In the genomic region with DNA sequence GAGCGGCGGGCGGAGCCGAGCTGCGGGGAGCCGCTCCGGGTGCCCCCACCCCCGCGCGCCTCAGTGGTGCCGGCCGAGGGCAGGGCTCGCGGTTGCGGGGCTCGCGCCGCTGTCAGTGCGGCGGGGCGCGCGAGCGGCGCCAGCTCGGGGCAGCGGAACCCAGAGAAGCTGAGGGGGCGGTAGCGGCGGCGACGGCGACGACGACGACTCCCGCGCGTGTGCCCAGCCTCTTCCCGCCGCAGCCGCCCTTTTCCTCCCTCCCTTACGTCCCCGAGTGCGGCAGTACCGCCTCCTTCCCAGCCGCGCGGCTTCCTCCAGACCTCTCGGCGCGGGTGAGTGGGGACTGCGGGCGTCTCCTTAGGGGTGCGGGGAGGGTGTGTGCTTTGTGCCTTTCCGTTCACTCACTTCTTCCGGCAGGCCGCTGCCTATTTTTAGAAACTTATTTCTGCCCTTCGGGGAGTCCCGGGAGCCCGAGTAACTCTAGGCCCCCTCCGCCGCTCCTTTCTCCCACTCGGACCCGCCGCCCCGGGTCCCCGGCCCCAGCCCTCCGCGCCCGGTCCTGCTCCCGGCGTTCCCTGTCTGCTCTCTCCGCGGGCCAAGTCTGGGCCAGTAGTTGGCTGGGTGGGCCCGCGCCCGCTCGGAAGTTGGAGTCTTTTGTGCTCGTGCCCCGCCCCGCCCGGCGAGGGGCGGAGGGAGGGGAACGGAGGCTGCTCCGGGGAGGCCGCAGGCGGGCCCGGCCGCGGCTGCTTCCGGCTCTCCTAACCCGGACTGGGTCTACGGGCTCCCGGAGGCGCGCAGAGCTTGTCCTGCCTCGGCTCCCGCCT, we compare ENCODE assay signal across 1 cellular context.
TF ChIP-seq lines count a peak whose summit lies in the region.

Gene RALY (plus strand): TSS at position 112 of the 824 bp plus-strand sequence. CDS start 78,164 bp downstream, outside the sequence.

TF ChIP-seq in HepG2, 621 proteins besides CTCF, POLR2A, EP300 and RAD21 (continued from another document and continues in another):
- TF ChIP-seq, protein P1, sequence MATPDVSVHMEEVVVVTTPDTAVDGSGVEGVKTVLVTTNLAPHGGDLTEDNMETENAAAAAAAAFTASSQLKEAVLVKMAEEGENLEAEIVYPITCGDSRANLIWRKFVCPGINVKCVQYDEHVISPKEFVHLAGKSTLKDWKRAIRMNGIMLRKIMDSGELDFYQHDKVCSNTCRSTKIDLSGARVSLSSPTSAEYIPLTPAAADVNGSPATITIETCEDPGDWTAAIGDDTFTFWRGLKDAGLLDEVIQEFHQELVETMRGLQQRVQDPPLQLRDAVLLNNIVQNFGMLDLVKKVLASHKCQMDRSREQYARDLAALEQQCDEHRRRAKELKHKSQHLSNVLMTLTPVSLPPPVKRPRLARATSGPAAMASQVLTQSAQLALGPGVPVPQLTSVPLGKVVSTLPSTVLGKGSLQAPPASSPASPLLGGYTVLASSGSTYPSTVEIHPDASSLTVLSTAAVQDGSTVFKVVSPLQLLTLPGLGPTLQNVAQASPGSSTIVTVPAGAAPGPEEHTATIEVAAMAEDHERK (CRISPR knock-in tag; IDR thresholded peaks at IDR 0.05; ENCODE audit: low read depth) = no peak
- peak; percentile 75; the same call in 2 of the 3 replicates for TF ChIP-seq MXI1 (IDR thresholded peaks at IDR 0.05; ENCODE audit: borderline replicate concordance, low read depth, low read length)
- TF ChIP-seq GTF2F1 (IDR thresholded peaks at IDR 0.05; ENCODE audit: low read length) = no peak
- peak; percentile 62; the same call in 1 of the 2 replicates for TF ChIP-seq HNF1B (CRISPR knock-in tag; IDR thresholded peaks at IDR 0.05)
- 0 out of 2 replicates have a peak, but pooled peaks have one; percentile 34 for TF ChIP-seq MATR3 (CRISPR knock-in tag; IDR thresholded peaks at IDR 0.05)
- no peak for TF ChIP-seq ZNF75D (CRISPR knock-in tag; IDR thresholded peaks at IDR 0.05; ENCODE audit: borderline replicate concordance)
- TF ChIP-seq ZNF296 (CRISPR knock-in tag; conservative IDR thresholded peaks at IDR 0.05) = 0 out of 2 replicates have a peak, but pooled peaks have one; percentile 39
- peak; percentile 84 for TF ChIP-seq ZNF343 (CRISPR knock-in tag; IDR thresholded peaks at IDR 0.05)
- peak; percentile 96 for TF ChIP-seq SIN3A (IDR thresholded peaks at IDR 0.05; ENCODE audit: borderline replicate concordance, low read depth, low read length)
- peak; percentile 87 for TF ChIP-seq ZMYM4 (CRISPR knock-in tag; IDR thresholded peaks at IDR 0.05)
- TF ChIP-seq ZNF12 (CRISPR knock-in tag; IDR thresholded peaks at IDR 0.05) = peak; percentile 76
- TF ChIP-seq, protein P2, sequence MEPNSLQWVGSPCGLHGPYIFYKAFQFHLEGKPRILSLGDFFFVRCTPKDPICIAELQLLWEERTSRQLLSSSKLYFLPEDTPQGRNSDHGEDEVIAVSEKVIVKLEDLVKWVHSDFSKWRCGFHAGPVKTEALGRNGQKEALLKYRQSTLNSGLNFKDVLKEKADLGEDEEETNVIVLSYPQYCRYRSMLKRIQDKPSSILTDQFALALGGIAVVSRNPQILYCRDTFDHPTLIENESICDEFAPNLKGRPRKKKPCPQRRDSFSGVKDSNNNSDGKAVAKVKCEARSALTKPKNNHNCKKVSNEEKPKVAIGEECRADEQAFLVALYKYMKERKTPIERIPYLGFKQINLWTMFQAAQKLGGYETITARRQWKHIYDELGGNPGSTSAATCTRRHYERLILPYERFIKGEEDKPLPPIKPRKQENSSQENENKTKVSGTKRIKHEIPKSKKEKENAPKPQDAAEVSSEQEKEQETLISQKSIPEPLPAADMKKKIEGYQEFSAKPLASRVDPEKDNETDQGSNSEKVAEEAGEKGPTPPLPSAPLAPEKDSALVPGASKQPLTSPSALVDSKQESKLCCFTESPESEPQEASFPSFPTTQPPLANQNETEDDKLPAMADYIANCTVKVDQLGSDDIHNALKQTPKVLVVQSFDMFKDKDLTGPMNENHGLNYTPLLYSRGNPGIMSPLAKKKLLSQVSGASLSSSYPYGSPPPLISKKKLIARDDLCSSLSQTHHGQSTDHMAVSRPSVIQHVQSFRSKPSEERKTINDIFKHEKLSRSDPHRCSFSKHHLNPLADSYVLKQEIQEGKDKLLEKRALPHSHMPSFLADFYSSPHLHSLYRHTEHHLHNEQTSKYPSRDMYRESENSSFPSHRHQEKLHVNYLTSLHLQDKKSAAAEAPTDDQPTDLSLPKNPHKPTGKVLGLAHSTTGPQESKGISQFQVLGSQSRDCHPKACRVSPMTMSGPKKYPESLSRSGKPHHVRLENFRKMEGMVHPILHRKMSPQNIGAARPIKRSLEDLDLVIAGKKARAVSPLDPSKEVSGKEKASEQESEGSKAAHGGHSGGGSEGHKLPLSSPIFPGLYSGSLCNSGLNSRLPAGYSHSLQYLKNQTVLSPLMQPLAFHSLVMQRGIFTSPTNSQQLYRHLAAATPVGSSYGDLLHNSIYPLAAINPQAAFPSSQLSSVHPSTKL (CRISPR knock-in tag; IDR thresholded peaks at IDR 0.05) = no peak; the same call in none of the 2 replicates
- TF ChIP-seq KLF9 (CRISPR knock-in tag; IDR thresholded peaks at IDR 0.05; ENCODE audit: low read depth) = 0 out of 2 replicates have a peak, but pooled peaks have one; percentile 58
- 0 out of 2 replicates have a peak, but pooled peaks have one; percentile 15 for TF ChIP-seq AHR (CRISPR knock-in tag; IDR thresholded peaks at IDR 0.05)
- peak; percentile 59; the same call in 1 of the 2 replicates for TF ChIP-seq MED13 (CRISPR knock-in tag; IDR thresholded peaks at IDR 0.05)
- peak; percentile 77; the same call in 1 of the 2 replicates for TF ChIP-seq TOPORS (CRISPR knock-in tag; IDR thresholded peaks at IDR 0.05)
- 0 out of 2 replicates have a peak, but pooled peaks have one; percentile 88 for TF ChIP-seq NR1H2 (CRISPR knock-in tag; IDR thresholded peaks at IDR 0.05; ENCODE audit: borderline replicate concordance, low read depth)
- TF ChIP-seq RFXANK (CRISPR knock-in tag; IDR thresholded peaks at IDR 0.05) = no peak; the same call in 1 of the 2 replicates
- peak; percentile 90 for TF ChIP-seq ZNF564 (CRISPR knock-in tag; IDR thresholded peaks at IDR 0.05)
- TF ChIP-seq ZNF441 (CRISPR knock-in tag; IDR thresholded peaks at IDR 0.05; ENCODE audit: borderline replicate concordance) = peak; percentile 4
- TF ChIP-seq, protein P3, sequence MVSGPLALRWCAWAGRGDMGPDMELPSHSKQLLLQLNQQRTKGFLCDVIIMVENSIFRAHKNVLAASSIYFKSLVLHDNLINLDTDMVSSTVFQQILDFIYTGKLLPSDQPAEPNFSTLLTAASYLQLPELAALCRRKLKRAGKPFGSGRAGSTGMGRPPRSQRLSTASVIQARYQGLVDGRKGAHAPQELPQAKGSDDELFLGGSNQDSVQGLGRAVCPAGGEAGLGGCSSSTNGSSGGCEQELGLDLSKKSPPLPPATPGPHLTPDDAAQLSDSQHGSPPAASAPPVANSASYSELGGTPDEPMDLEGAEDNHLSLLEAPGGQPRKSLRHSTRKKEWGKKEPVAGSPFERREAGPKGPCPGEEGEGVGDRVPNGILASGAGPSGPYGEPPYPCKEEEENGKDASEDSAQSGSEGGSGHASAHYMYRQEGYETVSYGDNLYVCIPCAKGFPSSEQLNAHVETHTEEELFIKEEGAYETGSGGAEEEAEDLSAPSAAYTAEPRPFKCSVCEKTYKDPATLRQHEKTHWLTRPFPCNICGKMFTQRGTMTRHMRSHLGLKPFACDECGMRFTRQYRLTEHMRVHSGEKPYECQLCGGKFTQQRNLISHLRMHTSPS (CRISPR knock-in tag; IDR thresholded peaks at IDR 0.05; ENCODE audit: low read depth) = 0 out of 2 replicates have a peak, but pooled peaks have one; percentile 9
- peak; percentile 83; the same call in 1 of the 2 replicates for TF ChIP-seq GATA4 (IDR thresholded peaks at IDR 0.05; ENCODE audit: borderline replicate concordance, low read depth)
- TF ChIP-seq, protein P4, sequence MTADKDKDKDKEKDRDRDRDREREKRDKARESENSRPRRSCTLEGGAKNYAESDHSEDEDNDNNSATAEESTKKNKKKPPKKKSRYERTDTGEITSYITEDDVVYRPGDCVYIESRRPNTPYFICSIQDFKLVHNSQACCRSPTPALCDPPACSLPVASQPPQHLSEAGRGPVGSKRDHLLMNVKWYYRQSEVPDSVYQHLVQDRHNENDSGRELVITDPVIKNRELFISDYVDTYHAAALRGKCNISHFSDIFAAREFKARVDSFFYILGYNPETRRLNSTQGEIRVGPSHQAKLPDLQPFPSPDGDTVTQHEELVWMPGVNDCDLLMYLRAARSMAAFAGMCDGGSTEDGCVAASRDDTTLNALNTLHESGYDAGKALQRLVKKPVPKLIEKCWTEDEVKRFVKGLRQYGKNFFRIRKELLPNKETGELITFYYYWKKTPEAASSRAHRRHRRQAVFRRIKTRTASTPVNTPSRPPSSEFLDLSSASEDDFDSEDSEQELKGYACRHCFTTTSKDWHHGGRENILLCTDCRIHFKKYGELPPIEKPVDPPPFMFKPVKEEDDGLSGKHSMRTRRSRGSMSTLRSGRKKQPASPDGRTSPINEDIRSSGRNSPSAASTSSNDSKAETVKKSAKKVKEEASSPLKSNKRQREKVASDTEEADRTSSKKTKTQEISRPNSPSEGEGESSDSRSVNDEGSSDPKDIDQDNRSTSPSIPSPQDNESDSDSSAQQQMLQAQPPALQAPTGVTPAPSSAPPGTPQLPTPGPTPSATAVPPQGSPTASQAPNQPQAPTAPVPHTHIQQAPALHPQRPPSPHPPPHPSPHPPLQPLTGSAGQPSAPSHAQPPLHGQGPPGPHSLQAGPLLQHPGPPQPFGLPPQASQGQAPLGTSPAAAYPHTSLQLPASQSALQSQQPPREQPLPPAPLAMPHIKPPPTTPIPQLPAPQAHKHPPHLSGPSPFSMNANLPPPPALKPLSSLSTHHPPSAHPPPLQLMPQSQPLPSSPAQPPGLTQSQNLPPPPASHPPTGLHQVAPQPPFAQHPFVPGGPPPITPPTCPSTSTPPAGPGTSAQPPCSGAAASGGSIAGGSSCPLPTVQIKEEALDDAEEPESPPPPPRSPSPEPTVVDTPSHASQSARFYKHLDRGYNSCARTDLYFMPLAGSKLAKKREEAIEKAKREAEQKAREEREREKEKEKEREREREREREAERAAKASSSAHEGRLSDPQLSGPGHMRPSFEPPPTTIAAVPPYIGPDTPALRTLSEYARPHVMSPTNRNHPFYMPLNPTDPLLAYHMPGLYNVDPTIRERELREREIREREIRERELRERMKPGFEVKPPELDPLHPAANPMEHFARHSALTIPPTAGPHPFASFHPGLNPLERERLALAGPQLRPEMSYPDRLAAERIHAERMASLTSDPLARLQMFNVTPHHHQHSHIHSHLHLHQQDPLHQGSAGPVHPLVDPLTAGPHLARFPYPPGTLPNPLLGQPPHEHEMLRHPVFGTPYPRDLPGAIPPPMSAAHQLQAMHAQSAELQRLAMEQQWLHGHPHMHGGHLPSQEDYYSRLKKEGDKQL (CRISPR knock-in tag; IDR thresholded peaks at IDR 0.05; ENCODE audit: low read depth) = peak; percentile 41
- TF ChIP-seq SOX5 (CRISPR knock-in tag; IDR thresholded peaks at IDR 0.05; ENCODE audit: borderline replicate concordance) = no peak; the same call in none of the 2 replicates
- TF ChIP-seq ZNF552 (CRISPR knock-in tag; IDR thresholded peaks at IDR 0.05; ENCODE audit: borderline replicate concordance) = no peak
- TF ChIP-seq EED (CRISPR knock-in tag; IDR thresholded peaks at IDR 0.05) = peak; percentile 89; the same call in 1 of the 2 replicates
- TF ChIP-seq HMGXB4 (CRISPR knock-in tag; IDR thresholded peaks at IDR 0.05; ENCODE audit: borderline replicate concordance in 1 of 2, low read depth in 1 of 2) = peak; percentile 66 to 86
- TF ChIP-seq NAIF1 (CRISPR knock-in tag; IDR thresholded peaks at IDR 0.05; ENCODE audit: borderline replicate concordance) = peak; percentile 76; the same call in 1 of the 2 replicates
- TF ChIP-seq RELA (CRISPR knock-in tag; IDR thresholded peaks at IDR 0.05) = peak; percentile 87
- no peak for TF ChIP-seq ZNF260 (CRISPR knock-in tag; IDR thresholded peaks at IDR 0.05; ENCODE audit: borderline replicate concordance, low read depth)
- TF ChIP-seq ZNF547 (CRISPR knock-in tag; IDR thresholded peaks at IDR 0.05) = peak; percentile 71; the same call in 1 of the 2 replicates
- TF ChIP-seq MTA3 (CRISPR knock-in tag; IDR thresholded peaks at IDR 0.05) = no peak
- TF ChIP-seq ARNT2 (CRISPR knock-in tag; IDR thresholded peaks at IDR 0.05; ENCODE audit: low read depth) = peak; percentile 91
- TF ChIP-seq PBX3 (CRISPR knock-in tag; IDR thresholded peaks at IDR 0.05; ENCODE audit: borderline replicate concordance) = peak; percentile 68
- TF ChIP-seq FOSL1 (CRISPR knock-in tag; IDR thresholded peaks at IDR 0.05; ENCODE audit: borderline replicate concordance) = peak; percentile 11; the same call in 1 of the 2 replicates
